In the genomic region with DNA sequence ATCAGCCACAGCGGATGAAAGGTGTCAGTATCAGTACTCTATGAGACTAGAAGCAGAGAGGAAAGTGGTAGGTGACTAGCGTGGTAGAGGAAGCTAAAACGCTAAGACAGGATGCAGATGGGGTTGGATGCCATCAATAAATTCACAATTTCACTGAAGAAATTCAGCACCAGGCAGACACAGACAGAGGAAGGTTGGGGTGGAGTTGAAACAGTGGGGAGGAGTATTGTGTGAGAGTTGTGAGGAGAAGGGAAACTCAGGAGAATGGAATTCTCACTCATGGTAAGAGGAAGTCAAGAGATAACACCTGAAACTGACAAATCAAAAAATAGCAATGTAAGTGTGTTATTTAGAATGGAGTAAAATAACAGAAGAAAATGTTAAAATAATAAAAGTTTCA, we compare ENCODE assay signal across 26 cellular contexts.
DNase-seq lines count a peak whose midpoint lies in the region; ATAC-seq, FAIRE-seq and TF ChIP-seq lines count a peak whose summit lies in the region.
"Had no signal": no experiment of that assay in that cellular context is flagged by ENCODE, and none has a peak within 500 bp of the region (broad histone marks: within the 10 kb centered on the region; RNA-seq: fewer than 3 reads in every experiment).

No MANE protein-coding gene starts in this region.

- TF ChIP-seq CTCF in mammary epithelial cell (conservative IDR thresholded peaks at IDR 0.05 in 1 of 2, IDR thresholded peaks at IDR 0.05 in 1 of 2; ENCODE audit: extremely low read depth in 1 of 2, insufficient read depth in 1 of 2, low read depth in 1 of 2, low read length in 2 of 2) (no peak), breast epithelium (IDR thresholded peaks at IDR 0.05) (no peak), fibroblast of the aortic adventitia (IDR thresholded peaks at IDR 0.05; ENCODE audit: insufficient read depth, low read length) (no peak), GM10266 (IDR thresholded peaks at IDR 0.05; ENCODE audit: control insufficient read depth, insufficient read depth, low read depth, missing control alignments) (no peak)

- dilution Hi-C loops in mammary epithelial cell (cut with HindIII; ENCODE audit: low sequenced_read_pairs) = no loop called here

- no peaks in the 10 kb centered on the region for H3K9me3 ChIP-seq in mammary epithelial cell (replicated peaks; ENCODE audit: insufficient read depth, low read length)
- no peaks in the 10 kb centered on the region for H3K9me3 ChIP-seq in breast epithelium
- H3K9me3 ChIP-seq: gastrocnemius medialis had no signal

- H3K36me3 ChIP-seq in mammary epithelial cell (ENCODE audit: insufficient read depth, low read length) = no peaks in the 10 kb centered on the region
- no peaks in the 10 kb centered on the region for H3K36me3 ChIP-seq in breast epithelium
- H3K36me3 ChIP-seq: gastrocnemius medialis had no signal

- H3K27me3 ChIP-seq in mammary epithelial cell (ENCODE audit: insufficient read depth, low read length) = no peaks in the 10 kb centered on the region
- no peaks in the 10 kb centered on the region for H3K27me3 ChIP-seq in breast epithelium
- H3K27me3 ChIP-seq: gastrocnemius medialis had no signal

- H3K79me2 ChIP-seq in mammary epithelial cell (ENCODE audit: insufficient read depth, low read length) = no peaks in the 10 kb centered on the region

- TF ChIP-seq POLR2A in breast epithelium (IDR thresholded peaks at IDR 0.05) = no peak

- in situ Hi-C loops in mammary epithelial cell (cut with MboI; ENCODE audit: low sequenced_read_pairs in 2 of 2) = no loop called here

- H3K27ac ChIP-seq in mammary epithelial cell (ENCODE audit: insufficient read depth, low read depth, low read length) (no peak overlapping the region), breast epithelium (no peak overlapping the region)
- H3K27ac ChIP-seq: 22Rv1, gastrocnemius medialis, VCaP had no signal

- no peak for ATAC-seq in HG03439 (IDR thresholded peaks at IDR 0.05; ENCODE audit: unreplicated experiment)
- ATAC-seq: CD8-positive, alpha-beta T cell; esophagus mucosa; gastrocnemius medialis; left ventricle myocardium superior; natural killer cell; Right ventricle myocardium inferior; stimulated activated naive CD8-positive, alpha-beta T cell treated with anti-CD3 and anti-CD28 coated beads, Interleukin-15, amount 100 ng/mL, for 72 hours had no signal

- no peaks in the 10 kb centered on the region for H4K20me1 ChIP-seq in mammary epithelial cell (ENCODE audit: insufficient read depth, low read length)

- intact Hi-C loops in mammary epithelial cell (cut with micrococcal nuclease) (no loop called here), breast epithelium (cut with DNase I; ENCODE audit: low total_unique reads) (no loop called here)

- no peak overlapping the region for H3K4me2 ChIP-seq in mammary epithelial cell (ENCODE audit: insufficient read depth, low read depth, low read length)

- H3K4me3 ChIP-seq in mammary epithelial cell (replicated peaks in 1 of 3; ENCODE audit: insufficient read depth in 1 of 3, low read depth in 2 of 3, low read length in 3 of 3) = no peak overlapping the region
- no peak overlapping the region for H3K4me3 ChIP-seq in breast epithelium
- H3K4me3 ChIP-seq in fibroblast of the aortic adventitia (ENCODE audit: low read depth, low read length) = no peak overlapping the region
- H3K4me3 ChIP-seq: gastrocnemius medialis had no signal

- H3K4me1 ChIP-seq in mammary epithelial cell (ENCODE audit: insufficient read depth, low read length) (peaks cover 8% of the 10 kb centered on the region), breast epithelium (no peaks in the 10 kb centered on the region)
- H3K4me1 ChIP-seq: gastrocnemius medialis had no signal

- WGBS in mammary epithelial cell (ENCODE audit: low coverage, missing lambda C conversion rate) = 63% methylated on average over 3 of the region's 3 CpGs

- no peak overlapping the region for H3K9ac ChIP-seq in mammary epithelial cell (ENCODE audit: insufficient read depth, low read length)

- no peak for FAIRE-seq in urothelium cell line (lab: Jason Lieb, UNC)

- DNase-seq in mammary epithelial cell = peak; percentile 70
- no peak for DNase-seq in breast epithelium (ENCODE audit: low spot score in 2 of 2)
- DNase-seq in astrocyte of the hippocampus (ENCODE audit: low read depth, low spot score) = peak; percentile 32
- DNase-seq in fibroblast of the aortic adventitia (ENCODE audit: low read depth) = peak; percentile 29
- peak; percentile 46 for DNase-seq in urothelium cell line (ENCODE audit: low spot score)
- no peak for DNase-seq in GM10266 (ENCODE audit: extremely low spot score)
- DNase-seq in stimulated activated CD4-positive, alpha-beta T cell treated with anti-CD3 and anti-CD28 coated beads, Interleukin-4, amount 100 ng/mL, for 4 hours = no peak
- DNase-seq: activated CD4-positive, alpha-beta T cell treated with anti-CD3 and anti-CD28 coated beads, Interleukin-2, amount 10 ng/mL, durations not matched to agents 24 days and 14 days; activated gamma-delta T cell; activated T-cell treated with anti-CD3 and anti-CD28 coated beads, Interleukin-2, amount 50 U/mL, for 24 hours; CD8-positive, alpha-beta T cell; DMS 273 treated with DMSO at 0.1 percent for 48 hours; effector CD8-positive, alpha-beta T cell; gastrocnemius medialis; Karpas-422; left ventricle myocardium superior; natural killer cell; NCI-H146; NCI-H510A; stimulated activated CD8-positive, alpha-beta memory T cell treated with anti-CD3 and anti-CD28 coated beads, Interleukin-4, amount 100 ng/mL, for 48 hours; stimulated activated naive CD8-positive, alpha-beta T cell treated with anti-CD3 and anti-CD28 coated beads, Interleukin-15, amount 100 ng/mL, for 72 hours had no signal

- no TSS peak for BruUV-seq in mammary epithelial cell (replicated peaks; lab: Mats Ljungman, UMichigan)

- H2AFZ ChIP-seq in mammary epithelial cell (ENCODE audit: low read depth, low read length) = no peak overlapping the region

- CTCF ChIA-PET in mammary epithelial cell (lab: Charles Lee; ENCODE audit: low non-redundant PET) = no interaction called here

Comparison
In these comparisons a context has a peak if more than half of its experiments do, and no peak if none do; other contexts are left out.
1. DNase-seq: peak in mammary epithelial cell (single experiment), astrocyte of the hippocampus (single experiment), fibroblast of the aortic adventitia (single experiment) and urothelium cell line (single experiment); none in breast epithelium (0 of 2), GM10266 (single experiment) and stimulated activated CD4-positive, alpha-beta T cell treated with anti-CD3 and anti-CD28 coated beads, Interleukin-4, amount 100 ng/mL, for 4 hours (0 of 2).